In genomic region chr1:204123376-204123775, GRCh38 we compare ENCODE assay signal across 1 cellular context.
TF ChIP-seq lines count a peak whose summit lies in the region.

No MANE protein-coding gene starts in this region.

TF ChIP-seq in GM23338, 12 proteins besides CTCF, POLR2A, EP300 and RAD21 (continued from another document):
- TF ChIP-seq ZNF462 (CRISPR knock-in tag; IDR thresholded peaks at IDR 0.05): no peak
- no peak for TF ChIP-seq CREB1 (CRISPR knock-in tag; IDR thresholded peaks at IDR 0.05; ENCODE audit: low read depth)
- TF ChIP-seq POLR2AphosphoS5 (IDR thresholded peaks at IDR 0.05; ENCODE audit: low read depth): no peak
- no peak for TF ChIP-seq EZH2 (IDR thresholded peaks at IDR 0.05; ENCODE audit: low read depth, unreplicated experiment)
- no peak for TF ChIP-seq NANOG (IDR thresholded peaks at IDR 0.05; ENCODE audit: borderline replicate concordance)
- TF ChIP-seq ZNF114 (CRISPR knock-in tag; IDR thresholded peaks at IDR 0.05): no peak
- TF ChIP-seq REST (IDR thresholded peaks at IDR 0.05; ENCODE audit: unreplicated experiment): no peak
TF ChIP-seq in GM23338: peak in this region for 0.
